27 cellular contexts compared by ENCODE assay signal in the genomic region with DNA sequence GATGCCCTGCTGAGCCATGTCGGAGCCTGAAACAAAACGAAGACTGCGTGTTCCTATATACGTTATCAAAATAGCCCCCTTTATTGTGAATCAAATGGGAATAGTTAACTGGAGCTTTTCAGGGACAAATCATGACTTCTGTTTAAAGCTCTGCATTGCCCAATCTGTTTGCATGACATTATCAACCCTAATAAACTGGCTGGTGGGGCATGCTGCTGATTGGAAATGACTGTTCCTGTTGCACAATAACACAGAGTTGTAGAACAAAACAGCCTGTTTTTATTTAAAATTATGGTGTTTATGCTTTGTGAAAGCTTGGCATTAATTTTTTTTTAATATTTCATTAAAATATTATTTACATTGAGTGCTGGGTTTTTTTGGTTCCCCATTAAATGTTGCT.
DNase-seq lines count a peak whose midpoint lies in the region; ATAC-seq and TF ChIP-seq lines count a peak whose summit lies in the region.
"Had no signal": no experiment of that assay in that cellular context is flagged by ENCODE, and none has a peak within 500 bp of the region (broad histone marks: within the 10 kb centered on the region; RNA-seq: fewer than 3 reads in every experiment).

No MANE protein-coding gene starts in this region.

- H3K4me1 ChIP-seq in mammary epithelial cell (ENCODE audit: insufficient read depth, low read length) (no peaks in the 10 kb centered on the region), hepatocyte (ENCODE audit: insufficient read depth) (peaks cover 4% of the 10 kb centered on the region), smooth muscle cell (ENCODE audit: low read depth) (peaks cover 45% of the 10 kb centered on the region)
- H3K4me1 ChIP-seq: BLaER1, esophagus squamous epithelium, pancreas had no signal

- no peaks in the 10 kb centered on the region for H3K4me1 Mint-ChIP-seq in MCF 10A (ENCODE audit: insufficient read depth, unreplicated experiment)
- H3K4me1 Mint-ChIP-seq: activated B cell treated with CpG ODN at 0.5 μM for 24 hours; activated naive CD8-positive, alpha-beta T cell treated with anti-CD3 and anti-CD28 coated beads for 36 hours; naive B cell had no signal

- ATAC-seq in GM19324 (IDR thresholded peaks at IDR 0.05; ENCODE audit: low FRiP score, unreplicated experiment) = no peak
- ATAC-seq: Panc1 had no signal

- 95% methylated on average over 4 of the region's 4 CpGs for WGBS in mammary epithelial cell (ENCODE audit: low coverage, missing lambda C conversion rate)
- WGBS in hepatocyte (ENCODE audit: low lambda C conversion rate, missing lambda C conversion rate) = 74% methylated on average over 4 of the region's 4 CpGs
- WGBS in smooth muscle cell (ENCODE audit: low lambda C conversion rate) = 44% methylated on average over 4 of the region's 4 CpGs

- no peaks in the 10 kb centered on the region for H3K36me3 Mint-ChIP-seq in MCF 10A (ENCODE audit: insufficient read depth, unreplicated experiment)
- H3K36me3 Mint-ChIP-seq: activated naive CD8-positive, alpha-beta T cell treated with anti-CD3 and anti-CD28 coated beads for 36 hours; naive B cell; type B pancreatic cell had no signal

- H2AFZ ChIP-seq in mammary epithelial cell (ENCODE audit: low read depth, low read length) (no peak overlapping the region), hepatocyte (no peak overlapping the region), smooth muscle cell (ENCODE audit: low read depth) (peak overlapping the region; percentile 55)

- H3K27ac ChIP-seq in mammary epithelial cell (ENCODE audit: insufficient read depth, low read depth, low read length) (no peak overlapping the region), caudate nucleus (ENCODE audit: low read depth, low read length) (peak overlapping the region; percentile 12), hepatocyte (no peak overlapping the region), smooth muscle cell (ENCODE audit: low read depth) (peak overlapping the region; percentile 50)
- H3K27ac ChIP-seq: BLaER1, esophagus squamous epithelium, heart left ventricle, pancreas, sigmoid colon had no signal

- TF ChIP-seq CTCF in MCF 10A (IDR thresholded peaks at IDR 0.05; ENCODE audit: unreplicated experiment) (no peak), mammary epithelial cell (conservative IDR thresholded peaks at IDR 0.05 in 1 of 2, IDR thresholded peaks at IDR 0.05 in 1 of 2; ENCODE audit: extremely low read depth in 1 of 2, insufficient read depth in 1 of 2, low read depth in 1 of 2, low read length in 2 of 2) (no peak), hepatocyte (IDR thresholded peaks at IDR 0.05; ENCODE audit: poor library complexity) (no peak), smooth muscle cell (IDR thresholded peaks at IDR 0.05; ENCODE audit: borderline replicate concordance, insufficient read depth, poor library complexity, severe bottlenecking) (no peak)

- no peaks in the 10 kb centered on the region for H3K9me3 Mint-ChIP-seq in MCF 10A (ENCODE audit: unreplicated experiment)
- H3K9me3 Mint-ChIP-seq: activated B cell treated with CpG ODN at 0.5 μM for 24 hours; activated naive CD8-positive, alpha-beta T cell treated with anti-CD3 and anti-CD28 coated beads for 36 hours had no signal

- POLR2A ChIA-PET in MCF 10A (lab: Yijun Ruan, JAX) = no interaction called here

- H3K9me3 ChIP-seq in mammary epithelial cell (replicated peaks; ENCODE audit: insufficient read depth, low read length) = no peaks in the 10 kb centered on the region
- H3K9me3 ChIP-seq in hepatocyte (ENCODE audit: low read depth) = no peaks in the 10 kb centered on the region
- no peaks in the 10 kb centered on the region for H3K9me3 ChIP-seq in smooth muscle cell (replicated peaks; ENCODE audit: low read depth)
- H3K9me3 ChIP-seq: BLaER1, esophagus squamous epithelium, heart left ventricle, MG63, pancreas, sigmoid colon had no signal

- H3K4me3 ChIP-seq in mammary epithelial cell (replicated peaks in 1 of 3; ENCODE audit: insufficient read depth in 1 of 3, low read depth in 2 of 3, low read length in 3 of 3) = no peak overlapping the region
- no peak overlapping the region for H3K4me3 ChIP-seq in hepatocyte
- H3K4me3 ChIP-seq in smooth muscle cell = no peak overlapping the region
- H3K4me3 ChIP-seq: BLaER1, esophagus squamous epithelium, heart left ventricle, MG63, pancreas, sigmoid colon had no signal

- H3K4me2 ChIP-seq in mammary epithelial cell (ENCODE audit: insufficient read depth, low read depth, low read length) (no peak overlapping the region), hepatocyte (no peak overlapping the region), smooth muscle cell (no peak overlapping the region)
- H3K4me2 ChIP-seq: BLaER1 had no signal

- DNase-seq in MCF 10A (ENCODE audit: unreplicated experiment) = peak; percentile 15
- no peak for DNase-seq in mammary epithelial cell
- no peak for DNase-seq in caudate nucleus (lab: John Stamatoyannopoulos, UW)
- DNase-seq in hepatocyte (ENCODE audit: low spot score) = peak; percentile 42
- no peak for DNase-seq in smooth muscle cell (lab: John Stamatoyannopoulos, UW; ENCODE audit: unreplicated experiment)
- no peak for DNase-seq in NCI-H187 (lab: John Stamatoyannopoulos, UW)
- DNase-seq in activated CD4-positive, CD25-positive, alpha-beta regulatory T cell treated with anti-CD3 and anti-CD28 coated beads, Interleukin-2, amount 50 U/mL, for 72 hours = no peak
- DNase-seq: 8988T; activated B cell treated with CpG ODN at 0.5 μM for 24 hours; activated CD4-positive, alpha-beta T cell treated with anti-CD3 and anti-CD28 coated beads, Interleukin-2, amount 50 U/mL, for 4 hours; activated CD8-positive, alpha-beta memory T cell treated with anti-CD3 and anti-CD28 coated beads, Interleukin-2, amount 50 U/mL, for 4 hours; activated naive CD8-positive, alpha-beta T cell treated with anti-CD3 and anti-CD28 coated beads for 36 hours; COR-L47; DMS79 treated with DMSO at 0.1 percent for 48 hours; esophagus squamous epithelium; heart left ventricle; MG63; naive B cell; NCI-H1436; NCI-H510A treated with DMSO at 0.1 percent for 48 hours; NK-92 treated with Interleukin-12 subunit alpha and Interleukin-12 subunit beta, amount 100 ng/mL, for 24 hours; pancreas; sigmoid colon had no signal

- H3K27me3 ChIP-seq in mammary epithelial cell (ENCODE audit: insufficient read depth, low read length) (peaks cover 2% of the 10 kb centered on the region), hepatocyte (no peaks in the 10 kb centered on the region), smooth muscle cell (ENCODE audit: low read depth) (no peaks in the 10 kb centered on the region)
- H3K27me3 ChIP-seq: BLaER1, esophagus squamous epithelium, heart left ventricle, MG63, pancreas, sigmoid colon had no signal

- H3F3A ChIP-seq in smooth muscle cell (ENCODE audit: low read depth) = no peaks in the 10 kb centered on the region

- BruUV-seq in MCF 10A (replicated peaks; lab: Mats Ljungman, UMichigan) = no TSS peak
- BruUV-seq in mammary epithelial cell (replicated peaks; lab: Mats Ljungman, UMichigan) = no TSS peak

- no peak overlapping the region for H3K27ac Mint-ChIP-seq in MCF 10A (ENCODE audit: low read depth, unreplicated experiment)
- H3K27ac Mint-ChIP-seq: activated B cell treated with CpG ODN at 0.5 μM for 24 hours; activated naive CD8-positive, alpha-beta T cell treated with anti-CD3 and anti-CD28 coated beads for 36 hours; naive B cell; type B pancreatic cell had no signal

- no peaks in the 10 kb centered on the region for H3K27me3 Mint-ChIP-seq in MCF 10A (ENCODE audit: insufficient read depth, unreplicated experiment)
- H3K27me3 Mint-ChIP-seq: activated B cell treated with CpG ODN at 0.5 μM for 24 hours; activated naive CD8-positive, alpha-beta T cell treated with anti-CD3 and anti-CD28 coated beads for 36 hours; naive B cell; type B pancreatic cell had no signal

- H4K20me1 ChIP-seq in mammary epithelial cell (ENCODE audit: insufficient read depth, low read length) = no peaks in the 10 kb centered on the region
- H4K20me1 ChIP-seq in hepatocyte (ENCODE audit: insufficient read depth, poor library complexity, severe bottlenecking) = no peaks in the 10 kb centered on the region
- no peaks in the 10 kb centered on the region for H4K20me1 ChIP-seq in smooth muscle cell (ENCODE audit: low read depth)
- H4K20me1 ChIP-seq: BLaER1 had no signal

- in situ Hi-C loops in mammary epithelial cell (cut with MboI; ENCODE audit: low sequenced_read_pairs in 2 of 2) = no loop called here

- H3K4me3 Mint-ChIP-seq in MCF 10A (ENCODE audit: unreplicated experiment) = no peak overlapping the region
- H3K4me3 Mint-ChIP-seq: activated B cell treated with CpG ODN at 0.5 μM for 24 hours; activated naive CD8-positive, alpha-beta T cell treated with anti-CD3 and anti-CD28 coated beads for 36 hours; naive B cell; type B pancreatic cell had no signal

- H3K36me3 ChIP-seq in mammary epithelial cell (ENCODE audit: insufficient read depth, low read length) = no peaks in the 10 kb centered on the region
- no peaks in the 10 kb centered on the region for H3K36me3 ChIP-seq in hepatocyte (replicated peaks; ENCODE audit: insufficient read depth, low read depth)
- H3K36me3 ChIP-seq in smooth muscle cell (ENCODE audit: low read depth) = no peaks in the 10 kb centered on the region
- H3K36me3 ChIP-seq: BLaER1, esophagus squamous epithelium, heart left ventricle, MG63, pancreas, sigmoid colon had no signal

- CTCF ChIA-PET in MCF 10A (lab: Yijun Ruan, JAX) (no interaction called here), mammary epithelial cell (lab: Charles Lee; ENCODE audit: low non-redundant PET) (no interaction called here)

- dilution Hi-C loops in mammary epithelial cell (cut with HindIII; ENCODE audit: low sequenced_read_pairs) = no loop called here

- no peaks in the 10 kb centered on the region for H3K9me2 ChIP-seq in hepatocyte (replicated peaks; ENCODE audit: insufficient read depth)

- no peaks in the 10 kb centered on the region for H3K79me2 ChIP-seq in mammary epithelial cell (ENCODE audit: insufficient read depth, low read length)
- H3K79me2 ChIP-seq in hepatocyte = no peaks in the 10 kb centered on the region
- no peaks in the 10 kb centered on the region for H3K79me2 ChIP-seq in smooth muscle cell (ENCODE audit: low read depth)

- H3K9ac ChIP-seq in mammary epithelial cell (ENCODE audit: insufficient read depth, low read length) = no peak overlapping the region
- H3K9ac ChIP-seq in smooth muscle cell (ENCODE audit: low read depth) = no peak overlapping the region
- H3K9ac ChIP-seq: BLaER1 had no signal

- intact Hi-C loops in MCF 10A (cut with micrococcal nuclease) (no loop called here), mammary epithelial cell (cut with micrococcal nuclease) (no loop called here)

Comparison
In these comparisons a context has a peak if more than half of its experiments do, and no peak if none do; other contexts are left out.
1. DNase-seq: peak in MCF 10A (single experiment) and hepatocyte (single experiment); none in mammary epithelial cell (single experiment), caudate nucleus (0 of 61), smooth muscle cell (single experiment), NCI-H187 (0 of 2) and activated CD4-positive, CD25-positive, alpha-beta regulatory T cell treated with anti-CD3 and anti-CD28 coated beads, Interleukin-2, amount 50 U/mL, for 72 hours (single experiment).
2. H3K27ac ChIP-seq: peak in caudate nucleus (single experiment) and smooth muscle cell (single experiment); none in mammary epithelial cell (single experiment) and hepatocyte (single experiment).